In the genomic region with DNA sequence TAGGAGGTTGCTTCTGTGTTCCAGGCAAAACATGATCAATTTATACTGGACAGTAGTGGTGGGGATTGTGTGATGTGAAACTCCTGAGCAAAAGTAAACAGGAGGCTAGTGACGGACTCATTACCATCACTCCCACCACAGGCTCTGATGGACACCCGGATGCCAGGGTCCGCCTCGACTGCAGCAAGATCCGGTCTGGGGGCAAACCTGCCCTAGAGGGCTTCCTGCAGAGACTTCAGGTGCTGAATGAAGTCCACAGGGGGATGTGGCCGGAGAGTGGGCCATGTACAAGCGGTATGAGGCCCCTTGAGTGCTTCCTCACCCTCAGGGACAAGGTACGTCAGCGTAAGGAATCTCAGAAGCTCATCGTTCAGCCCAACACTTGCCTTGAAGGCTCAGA, we compare ENCODE assay signal across 40 cellular contexts. TPM values are rescaled to one million over a fixed set of nuclear protein-coding genes. Genes with fewer than 3 reads are reported as not detected.
"Had no signal": no experiment of that assay in that cellular context is flagged by ENCODE, and none has a peak within 500 bp of the region (broad histone marks: within the 10 kb centered on the region; RNA-seq: fewer than 3 reads in every experiment).

No MANE protein-coding gene starts in this region.

- H3K27ac Mint-ChIP-seq: activated naive CD4-positive, alpha-beta T cell treated with anti-CD3 and anti-CD28 coated beads for 36 hours; activated naive CD4-positive, alpha-beta T cell treated with anti-CD3 and anti-CD28 coated beads, Interleukin-2, amount 10 ng/mL, durations not matched to agents 7 days and 5 days; activated naive CD4-positive, alpha-beta T cell treated with anti-CD3 and anti-CD28 coated beads, Interleukin-2, amount 50 U/mL, for 24 hours; activated naive CD4-positive, alpha-beta T cell treated with anti-CD3 and anti-CD28 coated beads, Interleukin-2, amount 50 U/mL, for 72 hours; activated naive CD8-positive, alpha-beta T cell; activated naive CD8-positive, alpha-beta T cell treated with anti-CD3 and anti-CD28 coated beads for 36 hours; activated naive CD8-positive, alpha-beta T cell treated with anti-CD3 and anti-CD28 coated beads, Interleukin-2, amount 10 ng/mL, durations not matched to agents 7 days and 5 days; activated naive CD8-positive, alpha-beta T cell treated with anti-CD3 and anti-CD28 coated beads, Interleukin-2, amount 50 U/mL, for 24 hours; activated T-cell treated with anti-CD3 and anti-CD28 coated beads, Interleukin-2, amount 50 U/mL, for 24 hours; activated T-cell treated with anti-CD3 and anti-CD28 coated beads, Interleukin-2, amount 50 U/mL, for 72 hours; activated T-helper 1 cell treated with anti-CD3 and anti-CD28 coated beads, Interleukin-12 subunit alpha, Interleukin-12 subunit beta, Interleukin-2, Interleukin-4 antibody, amounts not matched to agents 30 ng/mL and 10 ng/mL and 1 ng/mL, durations not matched to agents 14 hours and 24 hours and 36 hours; activated T-helper 17 cell treated with anti-CD3 and anti-CD28 coated beads, Interleukin-2, amount 50 U/mL, for 72 hours; activated T-helper 2 cell treated with anti-CD3 and anti-CD28 coated beads, Interferon-gamma antibody, Interleukin-2, Interleukin-4, amounts not matched to agents 10 μg/mL and 5 μg/mL and 100 μg/mL, durations not matched to agents 14 hours and 24 hours and 36 hours; brain had no signal

- H3K36me3 Mint-ChIP-seq: activated naive CD4-positive, alpha-beta T cell treated with anti-CD3 and anti-CD28 coated beads, Interleukin-2, amount 10 ng/mL, durations not matched to agents 7 days and 5 days; activated naive CD4-positive, alpha-beta T cell treated with anti-CD3 and anti-CD28 coated beads, Interleukin-2, amount 50 U/mL, for 24 hours; activated naive CD8-positive, alpha-beta T cell treated with anti-CD3 and anti-CD28 coated beads for 36 hours; activated naive CD8-positive, alpha-beta T cell treated with anti-CD3 and anti-CD28 coated beads, Interleukin-2, amount 10 ng/mL, durations not matched to agents 7 days and 5 days; brain had no signal

- H3K4me1 ChIP-seq: adrenal gland, ascending aorta, body of pancreas, breast epithelium had no signal

- DNase-seq: activated effector memory CD4-positive, alpha-beta T cell treated with anti-CD3 and anti-CD28 coated beads, Interleukin-2, amount 50 U/mL, for 16 hours; activated effector memory CD4-positive, alpha-beta T cell treated with Interleukin-2 at 50 U/mL for 16 hours; activated gamma-delta T cell; activated gamma-delta T cell treated with Interleukin-2 at 50 U/mL for 16 hours; activated naive CD4-positive, alpha-beta T cell treated with anti-CD3 and anti-CD28 coated beads for 36 hours; activated naive CD4-positive, alpha-beta T cell treated with anti-CD3 and anti-CD28 coated beads, Interleukin-2, amount 10 ng/mL, durations not matched to agents 7 days and 5 days; activated naive CD4-positive, alpha-beta T cell treated with anti-CD3 and anti-CD28 coated beads, Interleukin-2, amount 50 U/mL, for 16 hours; activated naive CD4-positive, alpha-beta T cell treated with Interleukin-2 at 50 U/mL for 16 hours; activated naive CD8-positive, alpha-beta T cell treated with anti-CD3 and anti-CD28 coated beads for 36 hours; activated naive CD8-positive, alpha-beta T cell treated with anti-CD3 and anti-CD28 coated beads, Interleukin-2, amount 10 ng/mL, durations not matched to agents 7 days and 5 days; activated naive CD8-positive, alpha-beta T cell treated with anti-CD3 and anti-CD28 coated beads, Interleukin-2, amount 50 U/mL, for 24 hours; activated T-cell treated with anti-CD3 and anti-CD28 coated beads for 4 hours; activated T-cell treated with anti-CD3 and anti-CD28 coated beads, Interleukin-2, amount 50 U/mL, for 1 hour; activated T-cell treated with anti-CD3 and anti-CD28 coated beads, Interleukin-2, amount 50 U/mL, for 24 hours; activated T-cell treated with anti-CD3 and anti-CD28 coated beads, Interleukin-2, amount 50 U/mL, for 4 hours; activated T-cell treated with anti-CD3 and anti-CD28 coated beads, Interleukin-2, amount 50 U/mL, for 48 hours; activated T-cell treated with anti-CD3 and anti-CD28 coated beads, Interleukin-2, amount 50 U/mL, for 72 hours; adrenal gland; amniotic stem cell; amygdala; anterior cingulate cortex; body of pancreas; brain microvascular endothelial cell; caudate nucleus; central memory CD4-positive, alpha-beta T cell; cerebellar nuclear complex had no signal

- H3K4me3 ChIP-seq: adrenal gland, ascending aorta, body of pancreas, breast epithelium, cardiac muscle cell had no signal

- H3K27me3 Mint-ChIP-seq: activated naive CD4-positive, alpha-beta T cell treated with anti-CD3 and anti-CD28 coated beads, Interleukin-2, amount 10 ng/mL, durations not matched to agents 7 days and 5 days; activated naive CD4-positive, alpha-beta T cell treated with anti-CD3 and anti-CD28 coated beads, Interleukin-2, amount 50 U/mL, for 24 hours; activated naive CD8-positive, alpha-beta T cell; activated naive CD8-positive, alpha-beta T cell treated with anti-CD3 and anti-CD28 coated beads for 36 hours; activated naive CD8-positive, alpha-beta T cell treated with anti-CD3 and anti-CD28 coated beads, Interleukin-2, amount 10 ng/mL, durations not matched to agents 7 days and 5 days; activated naive CD8-positive, alpha-beta T cell treated with anti-CD3 and anti-CD28 coated beads, Interleukin-2, amount 50 U/mL, for 24 hours; activated T-cell treated with anti-CD3 and anti-CD28 coated beads, Interleukin-2, amount 50 U/mL, for 24 hours; activated T-helper 17 cell treated with anti-CD3 and anti-CD28 coated beads, Interleukin-2, amount 50 U/mL, for 72 hours; central memory CD8-positive, alpha-beta T cell had no signal

- ATAC-seq: activated naive CD4-positive, alpha-beta T cell treated with anti-CD3 and anti-CD28 coated beads, Interleukin-2, amount 50 U/mL, for 72 hours; activated naive CD8-positive, alpha-beta T cell treated with anti-CD3 and anti-CD28 coated beads, Interleukin-2, amount 50 U/mL, for 24 hours; activated T-cell treated with anti-CD3 and anti-CD28 coated beads, Interleukin-2, amount 50 U/mL, for 4 hours; activated T-cell treated with anti-CD3 and anti-CD28 coated beads, Interleukin-2, amount 50 U/mL, for 72 hours; activated T-helper 17 cell treated with anti-CD3 and anti-CD28 coated beads, Interleukin-2, amount 50 U/mL, for 72 hours; body of pancreas had no signal

- H3K36me3 ChIP-seq: adrenal gland, ascending aorta, brain microvascular endothelial cell, breast epithelium, cardiac muscle cell had no signal

- H3K27me3 ChIP-seq: adrenal gland, ascending aorta, body of pancreas, brain microvascular endothelial cell, breast epithelium, cardiac muscle cell had no signal

- H3K9me3 ChIP-seq: adrenal gland had no signal

- H3K4me1 Mint-ChIP-seq: activated naive CD4-positive, alpha-beta T cell treated with anti-CD3 and anti-CD28 coated beads, Interleukin-2, amount 10 ng/mL, durations not matched to agents 7 days and 5 days; activated naive CD4-positive, alpha-beta T cell treated with anti-CD3 and anti-CD28 coated beads, Interleukin-2, amount 50 U/mL, for 24 hours; activated naive CD8-positive, alpha-beta T cell treated with anti-CD3 and anti-CD28 coated beads for 36 hours; activated naive CD8-positive, alpha-beta T cell treated with anti-CD3 and anti-CD28 coated beads, Interleukin-2, amount 10 ng/mL, durations not matched to agents 7 days and 5 days; activated naive CD8-positive, alpha-beta T cell treated with anti-CD3 and anti-CD28 coated beads, Interleukin-2, amount 50 U/mL, for 24 hours; activated T-helper 17 cell treated with anti-CD3 and anti-CD28 coated beads, Interleukin-2, amount 50 U/mL, for 72 hours; brain; central memory CD8-positive, alpha-beta T cell had no signal

- H3K27ac ChIP-seq: adrenal gland, ascending aorta, body of pancreas, brain microvascular endothelial cell, breast epithelium, cardiac muscle cell had no signal

- H3K4me3 Mint-ChIP-seq: activated naive CD4-positive, alpha-beta T cell treated with anti-CD3 and anti-CD28 coated beads for 36 hours; activated naive CD4-positive, alpha-beta T cell treated with anti-CD3 and anti-CD28 coated beads, Interleukin-2, amount 10 ng/mL, durations not matched to agents 7 days and 5 days; activated naive CD4-positive, alpha-beta T cell treated with anti-CD3 and anti-CD28 coated beads, Interleukin-2, amount 50 U/mL, for 24 hours; activated naive CD8-positive, alpha-beta T cell; activated naive CD8-positive, alpha-beta T cell treated with anti-CD3 and anti-CD28 coated beads for 36 hours; activated naive CD8-positive, alpha-beta T cell treated with anti-CD3 and anti-CD28 coated beads, Interleukin-2, amount 10 ng/mL, durations not matched to agents 7 days and 5 days; activated naive CD8-positive, alpha-beta T cell treated with anti-CD3 and anti-CD28 coated beads, Interleukin-2, amount 50 U/mL, for 24 hours; activated T-cell treated with anti-CD3 and anti-CD28 coated beads, Interleukin-2, amount 50 U/mL, for 24 hours; activated T-cell treated with anti-CD3 and anti-CD28 coated beads, Interleukin-2, amount 50 U/mL, for 4 hours; activated T-cell treated with anti-CD3 and anti-CD28 coated beads, Interleukin-2, amount 50 U/mL, for 72 hours; activated T-helper 1 cell treated with anti-CD3 and anti-CD28 coated beads, Interleukin-12 subunit alpha, Interleukin-12 subunit beta, Interleukin-2, Interleukin-4 antibody, amounts not matched to agents 30 ng/mL and 10 ng/mL and 1 ng/mL, durations not matched to agents 14 hours and 24 hours and 36 hours; activated T-helper 17 cell treated with anti-CD3 and anti-CD28 coated beads, Interleukin-2, amount 50 U/mL, for 72 hours; brain; central memory CD8-positive, alpha-beta T cell had no signal

RNA-seq across cellular contexts. Expression of gene TECRL, which starts 23.4 kb away (rescaled TPM):
- total RNA-seq: activated naive CD4-positive, alpha-beta T cell treated with anti-CD3 and anti-CD28 coated beads for 36 hours; activated naive CD4-positive, alpha-beta T cell treated with anti-CD3 and anti-CD28 coated beads, Interleukin-2, amount 50 U/mL, for 72 hours; activated naive CD8-positive, alpha-beta T cell treated with anti-CD3 and anti-CD28 coated beads for 36 hours; activated naive CD8-positive, alpha-beta T cell treated with anti-CD3 and anti-CD28 coated beads, Interleukin-2, amount 10 ng/mL, durations not matched to agents 7 days and 5 days; activated T-cell treated with anti-CD3 and anti-CD28 coated beads, Interleukin-2, amount 50 U/mL, for 4 hours; activated T-cell treated with anti-CD3 and anti-CD28 coated beads, Interleukin-2, amount 50 U/mL, for 72 hours; activated T-helper 1 cell treated with anti-CD3 and anti-CD28 coated beads, Interleukin-12 subunit alpha, Interleukin-12 subunit beta, Interleukin-2, Interleukin-4 antibody, amounts not matched to agents 30 ng/mL and 10 ng/mL and 1 ng/mL, durations not matched to agents 14 hours and 24 hours and 36 hours; activated T-helper 17 cell treated with anti-CD3 and anti-CD28 coated beads, Interleukin-2, amount 50 U/mL, for 72 hours; activated T-helper 2 cell treated with anti-CD3 and anti-CD28 coated beads, Interferon-gamma antibody, Interleukin-2, Interleukin-4, amounts not matched to agents 10 μg/mL and 5 μg/mL and 100 μg/mL, durations not matched to agents 14 hours and 24 hours and 36 hours; ascending aorta; astrocyte; body of pancreas; breast epithelium; bronchial epithelial cell; cerebellum had no signal
